Comparison of ENCODE assay signal across 16 cellular contexts in the genomic region with DNA sequence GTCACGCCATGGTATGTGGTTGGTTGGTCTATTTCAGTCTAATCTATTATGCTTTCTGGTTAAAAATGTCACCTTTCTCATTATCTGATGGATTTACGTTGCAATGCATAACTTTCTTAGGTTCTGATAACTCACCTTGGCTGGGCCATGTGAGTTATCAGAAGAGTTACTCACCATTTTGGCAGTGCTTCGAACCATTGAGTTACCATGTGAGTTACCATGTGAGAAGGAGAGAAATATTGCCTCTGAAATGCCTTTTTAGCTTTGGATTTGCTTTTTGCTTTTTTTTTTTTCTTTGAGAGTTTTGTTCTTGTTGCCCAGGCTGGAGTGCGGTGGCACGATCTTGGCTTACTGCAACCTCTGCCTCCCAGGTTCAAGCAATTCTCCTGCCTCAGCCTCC. TPM values are rescaled to one million over a fixed set of nuclear protein-coding genes. Genes with fewer than 3 reads are reported as not detected.
A peak's percentile ranks its signal among the peaks of the same experiment; 100 is the strongest.
DNase-seq lines count a peak whose midpoint lies in the region; ATAC-seq and TF ChIP-seq lines count a peak whose summit lies in the region.
"Had no signal": no experiment of that assay in that cellular context is flagged by ENCODE, and none has a peak within 500 bp of the region (broad histone marks: within the 10 kb centered on the region; RNA-seq: fewer than 3 reads in every experiment).

No MANE protein-coding gene starts in this region.

- no peaks in the 10 kb centered on the region; the same call in 1 of the 2 replicates for H3K27me3 ChIP-seq in GM23338 (ENCODE audit: insufficient read depth)
- H3K27me3 ChIP-seq: MG63, tibial artery had no signal

- H3K27ac ChIP-seq in GM23338 (ENCODE audit: low read depth) (no peak overlapping the region), coronary artery (no peak overlapping the region)
- H3K27ac ChIP-seq: tibial artery had no signal

- peak overlapping the region; percentile 2 for H3K4me3 Mint-ChIP-seq in activated naive CD4-positive, alpha-beta T cell treated with anti-CD3 and anti-CD28 coated beads for 36 hours
- H3K4me3 Mint-ChIP-seq in GM23338: peak overlapping the region; percentile 96; the same call in 2 of the 3 replicates
- peak overlapping the region; percentile 37 to 93 for H3K4me3 Mint-ChIP-seq in effector memory CD8-positive, alpha-beta T cell
- H3K4me3 Mint-ChIP-seq in progenitor cell of endocrine pancreas (ENCODE audit: low read depth): peak overlapping the region; percentile 97

- H3K4me1 ChIP-seq in GM23338 (ENCODE audit: insufficient read depth): peaks cover 12% of the 10 kb centered on the region; the same call in 1 of the 2 replicates

- no peak overlapping the region for H3K27ac Mint-ChIP-seq in activated naive CD4-positive, alpha-beta T cell treated with anti-CD3 and anti-CD28 coated beads for 36 hours
- no peak overlapping the region for H3K27ac Mint-ChIP-seq in GM23338
- peak overlapping the region; percentile 38 to 74 for H3K27ac Mint-ChIP-seq in effector memory CD8-positive, alpha-beta T cell
- peak overlapping the region; percentile 4 for H3K27ac Mint-ChIP-seq in progenitor cell of endocrine pancreas

- no peaks in the 10 kb centered on the region for H3K9me2 ChIP-seq in GM23338 (ENCODE audit: insufficient read depth)

- peaks cover 7% of the 10 kb centered on the region for H3K4me1 Mint-ChIP-seq in activated naive CD4-positive, alpha-beta T cell treated with anti-CD3 and anti-CD28 coated beads for 36 hours (ENCODE audit: low read depth)
- H3K4me1 Mint-ChIP-seq in GM23338 (peaks cover 13% of the 10 kb centered on the region; the same call in 1 of the 3 replicates), progenitor cell of endocrine pancreas (ENCODE audit: low read depth) (peaks cover 2% of the 10 kb centered on the region)
- peaks cover 21 to 33% of the 10 kb centered on the region in 2 donors for H3K4me1 Mint-ChIP-seq in effector memory CD8-positive, alpha-beta T cell (ENCODE audit: low read depth in 2 of 2)

- H3K4me3 ChIP-seq in GM23338 (no peak overlapping the region), coronary artery (no peak overlapping the region)

- peaks cover 14% of the 10 kb centered on the region for H3K36me3 Mint-ChIP-seq in activated naive CD4-positive, alpha-beta T cell treated with anti-CD3 and anti-CD28 coated beads for 36 hours (ENCODE audit: low read depth)
- H3K36me3 Mint-ChIP-seq in GM23338 (ENCODE audit: low read depth) (no peaks in the 10 kb centered on the region; the same call in 1 of the 3 replicates), progenitor cell of endocrine pancreas (ENCODE audit: insufficient read depth) (peaks cover 7% of the 10 kb centered on the region)
- H3K36me3 Mint-ChIP-seq in effector memory CD8-positive, alpha-beta T cell (ENCODE audit: insufficient read depth): peaks cover 2% of the 10 kb centered on the region

- H3K27me3 Mint-ChIP-seq in activated naive CD4-positive, alpha-beta T cell treated with anti-CD3 and anti-CD28 coated beads for 36 hours (ENCODE audit: low read depth): no peaks in the 10 kb centered on the region
- H3K27me3 Mint-ChIP-seq in GM23338 (ENCODE audit: insufficient read depth, low read depth, poor library complexity): peaks cover 2% of the 10 kb centered on the region
- H3K27me3 Mint-ChIP-seq in effector memory CD8-positive, alpha-beta T cell: no peaks in the 10 kb centered on the region
- no peaks in the 10 kb centered on the region for H3K27me3 Mint-ChIP-seq in progenitor cell of endocrine pancreas

- DNase-seq in activated naive CD4-positive, alpha-beta T cell treated with anti-CD3 and anti-CD28 coated beads for 36 hours: no peak
- no peak for DNase-seq in activated naive CD4-positive, alpha-beta T cell treated with anti-CD3 and anti-CD28 coated beads, Interleukin-2, amount 50 U/mL, for 16 hours
- no peak for DNase-seq in GM23338 (ENCODE audit: low spot score)
- DNase-seq in effector memory CD8-positive, alpha-beta T cell: no peak
- DNase-seq in progenitor cell of endocrine pancreas (ENCODE audit: low spot score, unreplicated experiment): no peak
- no peak for DNase-seq in germinal center (ENCODE audit: low spot score)
- no peak for DNase-seq in coronary artery (ENCODE audit: low spot score)
- DNase-seq in activated CD8-positive, alpha-beta memory T cell treated with anti-CD3 and anti-CD28 coated beads for 24 hours: no peak
- DNase-seq: DMS153, MG63, NCI-H187 treated with DMSO at 0.1 percent for 48 hours, NCI-H524 treated with DMSO at 0.1 percent for 48 hours, tibial artery had no signal

- no peak for TF ChIP-seq CTCF in GM23338 (conservative IDR thresholded peaks at IDR 0.05; ENCODE audit: low read depth in 2 of 2)
- TF ChIP-seq CTCF in progenitor cell of endocrine pancreas (IDR thresholded peaks at IDR 0.05; ENCODE audit: unreplicated experiment): no peak
- no peak for TF ChIP-seq CTCF in coronary artery (IDR thresholded peaks at IDR 0.05)

- no peaks in the 10 kb centered on the region for H3F3A ChIP-seq in GM23338 (replicated peaks; ENCODE audit: low read depth)

- CTCF ChIA-PET in activated naive CD4-positive, alpha-beta T cell treated with anti-CD3 and anti-CD28 coated beads for 36 hours (lab: Charles Lee): interaction anchor here (0.8 to 4.3 kb wide), 2 partner anchors 9 to 109 kb away, joined by 3 to 32 read pairs; no protein-coding TSS in a partner anchor

- no peaks in the 10 kb centered on the region for H3K36me3 ChIP-seq in GM23338 (ENCODE audit: insufficient read depth)

- no peak for ATAC-seq in GM23338
- no peak for ATAC-seq in effector memory CD8-positive, alpha-beta T cell (replicated peaks)
- ATAC-seq: left lobe of liver had no signal

- no peaks in the 10 kb centered on the region for H4K20me1 ChIP-seq in GM23338 (replicated peaks; ENCODE audit: insufficient read depth)

- H2AFZ ChIP-seq in GM23338: no peak overlapping the region

- intact Hi-C loops in activated naive CD4-positive, alpha-beta T cell treated with anti-CD3 and anti-CD28 coated beads for 36 hours (cut with micrococcal nuclease): loop anchor here (2.0 to 10.0 kb wide), 3 partner anchors 253 to 1609 kb away; partner anchors contain the start of gene BARD1

- H3K4me2 ChIP-seq in GM23338: no peak overlapping the region

- H3K9me3 Mint-ChIP-seq in activated naive CD4-positive, alpha-beta T cell treated with anti-CD3 and anti-CD28 coated beads for 36 hours: no peaks in the 10 kb centered on the region
- H3K9me3 Mint-ChIP-seq in GM23338 (no peaks in the 10 kb centered on the region), progenitor cell of endocrine pancreas (ENCODE audit: low read depth) (no peaks in the 10 kb centered on the region)
- H3K9me3 Mint-ChIP-seq in effector memory CD8-positive, alpha-beta T cell: no peaks in the 10 kb centered on the region

- H3K79me2 ChIP-seq in GM23338 (replicated peaks; ENCODE audit: insufficient read depth): 0 out of 2 replicates have a peak, but pooled peaks cover 3% of the 10 kb centered on the region

TF ChIP-seq in GM23338, 12 proteins besides CTCF, POLR2A, EP300 and RAD21 (continues in another document):
- TF ChIP-seq NANOG (IDR thresholded peaks at IDR 0.05; ENCODE audit: borderline replicate concordance) (no peak), EZH2phosphoT487 (IDR thresholded peaks at IDR 0.05; ENCODE audit: unreplicated experiment) (no peak), JUNB (IDR thresholded peaks at IDR 0.05; ENCODE audit: unreplicated experiment) (no peak), ZNF114 (CRISPR knock-in tag; IDR thresholded peaks at IDR 0.05) (no peak)

RNA-seq across cellular contexts. Expression of gene SMARCAL1, which starts 1.6 kb away (rescaled TPM):
- total RNA-seq in activated naive CD4-positive, alpha-beta T cell treated with anti-CD3 and anti-CD28 coated beads for 36 hours: 10 to 100 TPM; 17.0 to 18.2 TPM
- total RNA-seq in GM23338 (2014; rRNA removed; shearing (Covaris generic)): 17.2 and 25.4 TPM in 2 replicates
- polyA plus RNA-seq in GM23338 (2016; fragmentation: Nextera tagmentation; extraction: Ambion mirVana): 10.3 and 13.3 TPM in 2 replicates
- 38.1 and 40.3 TPM in 2 replicates for total RNA-seq in progenitor cell of endocrine pancreas

RNA-seq across cellular contexts. Expression of gene MARCHF4, which starts 41.6 kb away (rescaled TPM):
- total RNA-seq in activated naive CD4-positive, alpha-beta T cell treated with anti-CD3 and anti-CD28 coated beads for 36 hours: not detected
- total RNA-seq in GM23338 (2014; rRNA removed; shearing (Covaris generic)): 1.1 and 1.2 TPM in 2 replicates
- polyA plus RNA-seq in GM23338 (2016; fragmentation: Nextera tagmentation; extraction: Ambion mirVana): 0.45 and 0.70 TPM in 2 replicates
- 2.0 and 2.2 TPM in 2 replicates for total RNA-seq in progenitor cell of endocrine pancreas
- total RNA-seq: left lobe of liver, OCI-LY7, SK-MEL-5 had no signal

Comparison
In these comparisons a context has a peak if more than half of its experiments do, and no peak if none do; other contexts are left out.
1. H3K27ac Mint-ChIP-seq: peak in effector memory CD8-positive, alpha-beta T cell (2 of 2) and progenitor cell of endocrine pancreas (single experiment); none in activated naive CD4-positive, alpha-beta T cell treated with anti-CD3 and anti-CD28 coated beads for 36 hours (single experiment) and GM23338 (single experiment).
2. H3K4me3 Mint-ChIP-seq: peak in every context shown above with its lines; median percentile 97 in progenitor cell of endocrine pancreas; 96 in GM23338; 65 in effector memory CD8-positive, alpha-beta T cell; 2 in activated naive CD4-positive, alpha-beta T cell treated with anti-CD3 and anti-CD28 coated beads for 36 hours.